8 cellular contexts compared by ENCODE assay signal in genomic region chr4:2714071-2714770, GRCh38. TPM values are rescaled to one million over a fixed set of nuclear protein-coding genes. Genes with fewer than 3 reads are reported as not detected.
A peak's percentile ranks its signal among the peaks of the same experiment; 100 is the strongest.
DNase-seq lines count a peak whose midpoint lies in the region; ATAC-seq lines count a peak whose summit lies in the region.

No MANE protein-coding gene starts in this region.

- peak; percentile 35 to 68 for DNase-seq in NCI-H187 (lab: John Stamatoyannopoulos, UW)
- peak; percentile 33 for DNase-seq in activated naive CD4-positive, alpha-beta T cell treated with Interleukin-2 at 50 U/mL for 16 hours
- DNase-seq in left ventricle myocardium superior = no peak
- peak in 2 of 3 experiments; percentile 24 to 28 for DNase-seq in stimulated activated CD4-positive, alpha-beta T cell treated with anti-CD3 and anti-CD28 coated beads, TNF-alpha, amount 100 ng/mL, for 4 hours (ENCODE audit: low read depth in 3 of 3)
- no peak for DNase-seq in posterior vena cava (ENCODE audit: low spot score)
- no peak for DNase-seq in SKM-1 (lab: John Stamatoyannopoulos, UW; ENCODE audit: unreplicated experiment)

- ATAC-seq in left ventricle myocardium superior (peak; percentile 88), GM19452 (IDR thresholded peaks at IDR 0.05; ENCODE audit: unreplicated experiment) (no peak), GM18861 (IDR thresholded peaks at IDR 0.05; ENCODE audit: unreplicated experiment) (no peak)

- intact Hi-C loops in left ventricle myocardium superior (cut with micrococcal nuclease) (no loop called here), posterior vena cava (cut with DNase I) (no loop called here)

RNA-seq across cellular contexts. Expression of gene TNIP2, which starts 41.9 kb away (rescaled TPM):
- total RNA-seq in left ventricle myocardium superior = 24.0 TPM
- 10 to 100 TPM; 25.4 to 29.2 TPM for total RNA-seq in posterior vena cava

Comparison
In these comparisons a context has a peak if more than half of its experiments do, and no peak if none do; other contexts are left out.
1. DNase-seq: peak in NCI-H187 (2 of 2), activated naive CD4-positive, alpha-beta T cell treated with Interleukin-2 at 50 U/mL for 16 hours (single experiment) and stimulated activated CD4-positive, alpha-beta T cell treated with anti-CD3 and anti-CD28 coated beads, TNF-alpha, amount 100 ng/mL, for 4 hours (2 of 3); none in left ventricle myocardium superior (single experiment), posterior vena cava (single experiment) and SKM-1 (single experiment).